In genomic region chrX:115494133-115494532, GRCh38 we compare ENCODE assay signal across 17 cellular contexts.
DNase-seq lines count a peak whose midpoint lies in the region; ATAC-seq and FAIRE-seq lines count a peak whose summit lies in the region.
"Had no signal": no experiment of that assay in that cellular context is flagged by ENCODE, and none has a peak within 500 bp of the region (broad histone marks: within the 10 kb centered on the region; RNA-seq: fewer than 3 reads in every experiment).

No MANE protein-coding gene starts in this region.

- FAIRE-seq in frontal cortex (lab: Jason Lieb, UNC) = peak; percentile 60

- DNase-seq in NCI-H2081 (lab: John Stamatoyannopoulos, UW) (peak; percentile 38 to 51), NCI-H2081 treated with DMSO at 0.1 percent for 48 hours (lab: John Stamatoyannopoulos, UW) (no peak), NCI-H748 (lab: John Stamatoyannopoulos, UW; ENCODE audit: unreplicated experiment) (peak; percentile 90), frontal cortex (ENCODE audit: low spot score in 2 of 2) (peak in 1 of 2 donors; percentile 15), NCI-H2196 (lab: John Stamatoyannopoulos, UW; ENCODE audit: unreplicated experiment) (no peak), NCI-H128 (lab: John Stamatoyannopoulos, UW; ENCODE audit: unreplicated experiment) (no peak)
- DNase-seq: activated CD8-positive, alpha-beta T cell treated with anti-CD3 and anti-CD28 coated beads, Interleukin-2, amount 10 ng/mL, durations not matched to agents 7 days and 5 days; activated effector memory CD4-positive, alpha-beta T cell treated with Interleukin-2 at 50 U/mL for 16 hours; CD4-positive, alpha-beta T cell; GF-D8; left ventricle myocardium inferior; naive thymus-derived CD4-positive, alpha-beta T cell; NCI-H1436 treated with DMSO at 0.1 percent for 48 hours had no signal

- ATAC-seq in HG03175 (IDR thresholded peaks at IDR 0.05; ENCODE audit: unreplicated experiment) (no peak), GM19397 (IDR thresholded peaks at IDR 0.05; ENCODE audit: unreplicated experiment) (no peak)
- ATAC-seq: A549; activated CD8-positive, alpha-beta T cell treated with anti-CD3 and anti-CD28 coated beads, Interleukin-2, amount 10 ng/mL, durations not matched to agents 7 days and 5 days; esophagus mucosa; naive thymus-derived CD4-positive, alpha-beta T cell had no signal

Comparison
In these comparisons a context has a peak if more than half of its experiments do, and no peak if none do; other contexts are left out.
1. DNase-seq: peak in NCI-H2081 (2 of 2) and NCI-H748 (single experiment); none in NCI-H2081 treated with DMSO at 0.1 percent for 48 hours (single experiment), NCI-H2196 (single experiment) and NCI-H128 (single experiment).